ENCODE assay signal across 2 cellular contexts in the genomic region with DNA sequence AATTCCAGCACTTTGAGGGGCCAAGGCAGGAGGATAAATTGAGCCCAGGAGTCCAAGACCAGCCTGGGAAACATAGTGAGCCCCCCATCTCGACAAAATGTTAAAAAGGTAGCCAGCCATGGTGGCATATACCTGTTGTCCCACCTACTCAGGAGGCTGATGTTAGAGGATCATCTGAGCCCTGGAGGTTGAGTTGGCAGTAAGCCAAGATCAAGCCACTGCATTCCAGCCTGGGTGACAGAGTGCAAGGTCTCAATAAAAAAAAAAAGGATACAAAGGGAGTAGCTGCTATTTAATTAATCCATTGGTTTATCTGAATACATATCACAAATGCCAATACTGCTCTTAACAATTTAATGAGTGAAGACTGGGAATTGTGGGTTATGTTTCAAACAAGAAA.
A peak's percentile ranks its signal among the peaks of the same experiment; 100 is the strongest.
TF ChIP-seq lines count a peak whose summit lies in the region.

No MANE protein-coding gene starts in this region.

TF ChIP-seq in SK-N-SH treated with all-trans-retinoic acid at 6 μM for 48 hours, 23 proteins besides CTCF, POLR2A, EP300 and RAD21 (continued from another document):
- TF ChIP-seq, protein P1, sequence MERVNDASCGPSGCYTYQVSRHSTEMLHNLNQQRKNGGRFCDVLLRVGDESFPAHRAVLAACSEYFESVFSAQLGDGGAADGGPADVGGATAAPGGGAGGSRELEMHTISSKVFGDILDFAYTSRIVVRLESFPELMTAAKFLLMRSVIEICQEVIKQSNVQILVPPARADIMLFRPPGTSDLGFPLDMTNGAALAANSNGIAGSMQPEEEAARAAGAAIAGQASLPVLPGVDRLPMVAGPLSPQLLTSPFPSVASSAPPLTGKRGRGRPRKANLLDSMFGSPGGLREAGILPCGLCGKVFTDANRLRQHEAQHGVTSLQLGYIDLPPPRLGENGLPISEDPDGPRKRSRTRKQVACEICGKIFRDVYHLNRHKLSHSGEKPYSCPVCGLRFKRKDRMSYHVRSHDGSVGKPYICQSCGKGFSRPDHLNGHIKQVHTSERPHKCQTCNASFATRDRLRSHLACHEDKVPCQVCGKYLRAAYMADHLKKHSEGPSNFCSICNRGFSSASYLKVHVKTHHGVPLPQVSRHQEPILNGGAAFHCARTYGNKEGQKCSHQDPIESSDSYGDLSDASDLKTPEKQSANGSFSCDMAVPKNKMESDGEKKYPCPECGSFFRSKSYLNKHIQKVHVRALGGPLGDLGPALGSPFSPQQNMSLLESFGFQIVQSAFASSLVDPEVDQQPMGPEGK (CRISPR knock-in tag; IDR thresholded peaks at IDR 0.05; ENCODE audit: borderline replicate concordance) = no peak
- no peak for TF ChIP-seq ESRRG (CRISPR knock-in tag; IDR thresholded peaks at IDR 0.05)
- TF ChIP-seq RARB (CRISPR knock-in tag; IDR thresholded peaks at IDR 0.05) = no peak
- no peak for TF ChIP-seq ARNTL (CRISPR knock-in tag; IDR thresholded peaks at IDR 0.05; ENCODE audit: borderline replicate concordance, low read depth)
- TF ChIP-seq, protein P2, sequence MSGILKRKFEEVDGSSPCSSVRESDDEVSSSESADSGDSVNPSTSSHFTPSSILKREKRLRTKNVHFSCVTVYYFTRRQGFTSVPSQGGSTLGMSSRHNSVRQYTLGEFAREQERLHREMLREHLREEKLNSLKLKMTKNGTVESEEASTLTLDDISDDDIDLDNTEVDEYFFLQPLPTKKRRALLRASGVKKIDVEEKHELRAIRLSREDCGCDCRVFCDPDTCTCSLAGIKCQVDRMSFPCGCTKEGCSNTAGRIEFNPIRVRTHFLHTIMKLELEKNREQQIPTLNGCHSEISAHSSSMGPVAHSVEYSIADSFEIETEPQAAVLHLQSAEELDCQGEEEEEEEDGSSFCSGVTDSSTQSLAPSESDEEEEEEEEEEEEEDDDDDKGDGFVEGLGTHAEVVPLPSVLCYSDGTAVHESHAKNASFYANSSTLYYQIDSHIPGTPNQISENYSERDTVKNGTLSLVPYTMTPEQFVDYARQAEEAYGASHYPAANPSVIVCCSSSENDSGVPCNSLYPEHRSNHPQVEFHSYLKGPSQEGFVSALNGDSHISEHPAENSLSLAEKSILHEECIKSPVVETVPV (CRISPR knock-in tag; IDR thresholded peaks at IDR 0.05) = no peak

TF ChIP-seq in HepG2, 621 proteins besides CTCF, POLR2A, EP300 and RAD21 (continued from another document):
- no peak for TF ChIP-seq ZSCAN22 (CRISPR knock-in tag; IDR thresholded peaks at IDR 0.05)
- no peak for TF ChIP-seq ZNF501 (CRISPR knock-in tag; IDR thresholded peaks at IDR 0.05)
- TF ChIP-seq ZNF232 (CRISPR knock-in tag; IDR thresholded peaks at IDR 0.05; ENCODE audit: borderline replicate concordance) = no peak
- no peak for TF ChIP-seq DR1 (CRISPR knock-in tag; IDR thresholded peaks at IDR 0.05)
- no peak for TF ChIP-seq SP1 (IDR thresholded peaks at IDR 0.05)
- TF ChIP-seq SP1 (CRISPR knock-in tag; IDR thresholded peaks at IDR 0.05) = no peak
- TF ChIP-seq ZBTB3 (CRISPR knock-in tag; IDR thresholded peaks at IDR 0.05; ENCODE audit: borderline replicate concordance, low read depth) = no peak
- TF ChIP-seq, protein P3, sequence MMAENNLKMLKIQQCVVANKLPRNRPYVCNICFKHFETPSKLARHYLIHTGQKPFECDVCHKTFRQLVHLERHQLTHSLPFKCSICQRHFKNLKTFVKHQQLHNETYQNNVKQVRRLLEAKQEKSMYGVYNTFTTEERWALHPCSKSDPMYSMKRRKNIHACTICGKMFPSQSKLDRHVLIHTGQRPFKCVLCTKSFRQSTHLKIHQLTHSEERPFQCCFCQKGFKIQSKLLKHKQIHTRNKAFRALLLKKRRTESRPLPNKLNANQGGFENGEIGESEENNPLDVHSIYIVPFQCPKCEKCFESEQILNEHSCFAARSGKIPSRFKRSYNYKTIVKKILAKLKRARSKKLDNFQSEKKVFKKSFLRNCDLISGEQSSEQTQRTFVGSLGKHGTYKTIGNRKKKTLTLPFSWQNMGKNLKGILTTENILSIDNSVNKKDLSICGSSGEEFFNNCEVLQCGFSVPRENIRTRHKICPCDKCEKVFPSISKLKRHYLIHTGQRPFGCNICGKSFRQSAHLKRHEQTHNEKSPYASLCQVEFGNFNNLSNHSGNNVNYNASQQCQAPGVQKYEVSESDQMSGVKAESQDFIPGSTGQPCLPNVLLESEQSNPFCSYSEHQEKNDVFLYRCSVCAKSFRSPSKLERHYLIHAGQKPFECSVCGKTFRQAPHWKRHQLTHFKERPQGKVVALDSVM (CRISPR knock-in tag; IDR thresholded peaks at IDR 0.05) = peak; percentile 46; the same call in 1 of the 2 replicates
- TF ChIP-seq SALL1 (CRISPR knock-in tag; IDR thresholded peaks at IDR 0.05) = no peak
- TF ChIP-seq, protein P4, sequence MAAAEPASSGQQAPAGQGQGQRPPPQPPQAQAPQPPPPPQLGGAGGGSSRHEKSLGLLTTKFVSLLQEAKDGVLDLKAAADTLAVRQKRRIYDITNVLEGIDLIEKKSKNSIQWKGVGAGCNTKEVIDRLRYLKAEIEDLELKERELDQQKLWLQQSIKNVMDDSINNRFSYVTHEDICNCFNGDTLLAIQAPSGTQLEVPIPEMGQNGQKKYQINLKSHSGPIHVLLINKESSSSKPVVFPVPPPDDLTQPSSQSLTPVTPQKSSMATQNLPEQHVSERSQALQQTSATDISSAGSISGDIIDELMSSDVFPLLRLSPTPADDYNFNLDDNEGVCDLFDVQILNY (CRISPR knock-in tag; conservative IDR thresholded peaks at IDR 0.05) = no peak
